8 cellular contexts compared by ENCODE assay signal in the genomic region with DNA sequence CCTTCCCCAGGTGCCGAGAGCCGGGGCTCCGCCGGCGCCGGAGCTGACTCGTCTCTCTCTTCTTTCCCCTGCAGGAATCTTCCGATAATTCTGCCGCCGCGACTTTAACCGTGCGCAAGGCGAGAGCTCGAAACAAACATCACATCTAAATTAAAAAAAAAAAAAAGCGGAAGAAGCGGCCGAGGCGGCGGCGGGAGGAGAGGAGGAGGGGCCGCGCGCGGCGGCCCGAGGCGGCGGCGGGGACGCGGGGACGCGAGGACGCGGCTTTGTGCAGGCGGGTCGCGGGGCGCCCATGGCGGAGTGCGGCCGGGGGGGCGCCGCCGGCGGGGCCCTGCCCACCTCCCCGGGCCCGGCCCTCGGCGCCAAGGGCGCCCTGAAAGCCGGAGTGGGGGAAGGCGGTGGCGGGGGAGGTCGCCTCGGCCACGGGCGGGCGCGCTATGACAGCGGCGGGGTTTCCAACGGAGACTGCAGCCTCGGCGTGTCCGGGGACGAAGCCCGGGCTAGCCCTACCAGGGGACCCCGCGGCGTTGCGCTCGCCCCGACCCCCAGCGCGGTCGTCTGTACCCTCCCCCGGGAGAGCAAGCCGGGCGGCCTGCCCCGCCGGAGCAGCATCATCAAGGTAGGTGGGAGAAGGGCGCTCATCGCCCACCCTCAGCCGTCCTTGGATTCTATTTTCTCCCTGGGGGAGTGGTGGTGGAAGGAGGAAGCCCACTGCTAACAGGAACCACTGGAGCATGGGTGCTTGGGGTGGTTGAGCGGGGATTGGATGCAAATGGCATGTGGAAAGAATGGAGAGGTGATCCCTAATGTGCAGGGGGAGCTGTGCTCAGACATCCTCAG. TPM values are rescaled to one million over a fixed set of nuclear protein-coding genes. Genes with fewer than 3 reads are reported as not detected.
DNase-seq lines count a peak whose midpoint lies in the region; ATAC-seq and TF ChIP-seq lines count a peak whose summit lies in the region.

Gene PLCL2, plus strand, starts transcription at position 208 of the 840 bp plus-strand sequence. Its CDS starts 85 bp downstream, at position 293.

- H3K23ac ChIP-seq in trophoblast cell (ENCODE audit: low read length): no peak within 1 kb of the TSS

- peaks cover 4% of the 10 kb centered on the region for H3K27me3 Mint-ChIP-seq in activated naive CD4-positive, alpha-beta T cell treated with anti-CD3 and anti-CD28 coated beads, Interleukin-2, amount 10 ng/mL, durations not matched to agents 7 days and 5 days

- peak within 1 kb of the TSS; percentile 96 for H3K4me3 Mint-ChIP-seq in activated naive CD4-positive, alpha-beta T cell treated with anti-CD3 and anti-CD28 coated beads, Interleukin-2, amount 10 ng/mL, durations not matched to agents 7 days and 5 days

- peak within 1 kb of the TSS; percentile 25 for H2BK12ac ChIP-seq in trophoblast cell (ENCODE audit: low read length)

- H3K27me3 ChIP-seq in SJSA1 (replicated peaks) (no peaks in the 10 kb centered on the region), trophoblast cell (ENCODE audit: insufficient read depth, low read length) (no peaks in the 10 kb centered on the region), uterus (no peaks in the 10 kb centered on the region)

- no peak within 1 kb of the TSS for H2BK5ac ChIP-seq in trophoblast cell (ENCODE audit: low read depth, low read length, poor library complexity)

- TF ChIP-seq POLR2A in GM19193 (IDR thresholded peaks at IDR 0.05; ENCODE audit: extremely low read depth, insufficient read depth, insufficient read length): peak; percentile 58
- no peak for TF ChIP-seq POLR2A in uterus (IDR thresholded peaks at IDR 0.05)

- peak within 1 kb of the TSS; percentile 66 for H2AFZ ChIP-seq in trophoblast cell (ENCODE audit: insufficient read depth, low read length, poor library complexity)

- H3K4me2 ChIP-seq in trophoblast cell (ENCODE audit: low read length): peak within 1 kb of the TSS; percentile 78

- peak within 1 kb of the TSS; percentile 99 for H3K27ac Mint-ChIP-seq in activated naive CD4-positive, alpha-beta T cell treated with anti-CD3 and anti-CD28 coated beads, Interleukin-2, amount 10 ng/mL, durations not matched to agents 7 days and 5 days

- H3K9ac ChIP-seq in trophoblast cell (ENCODE audit: low read length): peak within 1 kb of the TSS; percentile 55

- peak within 1 kb of the TSS; percentile 59 for H3K14ac ChIP-seq in trophoblast cell (ENCODE audit: low read length)

- H4K8ac ChIP-seq in trophoblast cell (ENCODE audit: low read depth, low read length): peak within 1 kb of the TSS; percentile 79

- intact Hi-C loops in Right ventricle myocardium inferior (cut with DNase I) (loop anchor here (2.0 to 5.0 kb wide), 5 partner anchors 14 to 283 kb away; no protein-coding TSS in a partner anchor), uterus (cut with DNase I; ENCODE audit: low total_unique reads) (no loop called here)

- H3K36me3 ChIP-seq in SJSA1 (peaks cover 7% of the 10 kb centered on the region; the same call in 1 of the 2 replicates), trophoblast cell (ENCODE audit: control insufficient read depth in 1 of 2, insufficient read depth in 2 of 2, low read length in 2 of 2) (no peaks in the 10 kb centered on the region), uterus (no peaks in the 10 kb centered on the region)

- H2AK5ac ChIP-seq in trophoblast cell (ENCODE audit: low read length): peak within 1 kb of the TSS; percentile 1

- H3K9me3 Mint-ChIP-seq in activated naive CD4-positive, alpha-beta T cell treated with anti-CD3 and anti-CD28 coated beads, Interleukin-2, amount 10 ng/mL, durations not matched to agents 7 days and 5 days: no peaks in the 10 kb centered on the region

- H3K4me1 ChIP-seq in SJSA1 (replicated peaks): peaks cover 37% of the 10 kb centered on the region
- peaks cover 6 to 13% of the 10 kb centered on the region in 2 experiments for H3K4me1 ChIP-seq in trophoblast cell (ENCODE audit: control insufficient read depth in 1 of 2, insufficient read depth in 2 of 2, low read length in 2 of 2)
- H3K4me1 ChIP-seq in uterus: no peaks in the 10 kb centered on the region

- peaks cover 2% of the 10 kb centered on the region for H3K79me2 ChIP-seq in trophoblast cell (ENCODE audit: control insufficient read depth, insufficient read depth, low read length, poor library complexity)

- peaks cover 13% of the 10 kb centered on the region for H3K79me1 ChIP-seq in trophoblast cell (ENCODE audit: low read length)

- H3K9me3 ChIP-seq in SJSA1 (replicated peaks) (no peaks in the 10 kb centered on the region), trophoblast cell (ENCODE audit: insufficient read depth, low read depth, low read length) (no peaks in the 10 kb centered on the region), uterus (no peaks in the 10 kb centered on the region)

- H3K4me3 ChIP-seq in SJSA1 (peak within 1 kb of the TSS; percentile 84), trophoblast cell (ENCODE audit: low read depth, low read length) (peak within 1 kb of the TSS; percentile 83), uterus (peak within 1 kb of the TSS; percentile 70 to 79)

- no peak within 1 kb of the TSS for H3K4ac ChIP-seq in trophoblast cell (ENCODE audit: low read depth, low read length)

- TF ChIP-seq CTCF in uterus (IDR thresholded peaks at IDR 0.05): no peak

- H4K12ac ChIP-seq in trophoblast cell (ENCODE audit: low read depth, low read length): peak within 1 kb of the TSS; percentile 60

- WGBS in trophoblast cell (ENCODE audit: extremely low coverage, insufficient coverage, insufficient read length): no CpG with 5 or more reads among the region's 87 CpGs

- peaks cover 23% of the 10 kb centered on the region for H3K36me3 Mint-ChIP-seq in activated naive CD4-positive, alpha-beta T cell treated with anti-CD3 and anti-CD28 coated beads, Interleukin-2, amount 10 ng/mL, durations not matched to agents 7 days and 5 days

- CTCF ChIA-PET in activated naive CD4-positive, alpha-beta T cell treated with anti-CD3 and anti-CD28 coated beads, Interleukin-2, amount 10 ng/mL, durations not matched to agents 7 days and 5 days (lab: Charles Lee): interaction anchor here (0.6 to 5.9 kb wide), 21 partner anchors 12 to 498 kb away, joined by 3 to 44 read pairs (median 3); no protein-coding TSS in a partner anchor

- peak within 1 kb of the TSS; percentile 79 for H2BK120ac ChIP-seq in trophoblast cell (ENCODE audit: insufficient read depth, low read length, poor library complexity)

- H3K18ac ChIP-seq in trophoblast cell (ENCODE audit: low read length): peak within 1 kb of the TSS; percentile 52

- ATAC-seq in HG03354 (IDR thresholded peaks at IDR 0.05; ENCODE audit: poor library complexity, severe bottlenecking, unreplicated experiment) (peak; percentile 41), Right ventricle myocardium inferior (peak; percentile 40)

- DNase-seq in Ammon's horn (ENCODE audit: low spot score): peak; percentile 57
- peak in 1 of 2 experiments; percentile 60 for DNase-seq in SJSA1 (ENCODE audit: low read depth in 1 of 2, low spot score in 2 of 2)
- DNase-seq in activated naive CD4-positive, alpha-beta T cell treated with anti-CD3 and anti-CD28 coated beads, Interleukin-2, amount 10 ng/mL, durations not matched to agents 7 days and 5 days: peak; percentile 84
- peak; percentile 83 for DNase-seq in Right ventricle myocardium inferior (ENCODE audit: missing footprints)
- peak; percentile 24 to 59 for DNase-seq in trophoblast cell
- DNase-seq in uterus: peak; percentile 39 to 55

- H3K27ac ChIP-seq in SJSA1: peak within 1 kb of the TSS; percentile 67
- no peak within 1 kb of the TSS for H3K27ac ChIP-seq in trophoblast cell (ENCODE audit: low read depth, low read length)
- peak within 1 kb of the TSS; percentile 89 to 90 for H3K27ac ChIP-seq in uterus

- H3K4me1 Mint-ChIP-seq in activated naive CD4-positive, alpha-beta T cell treated with anti-CD3 and anti-CD28 coated beads, Interleukin-2, amount 10 ng/mL, durations not matched to agents 7 days and 5 days: peaks cover 43% of the 10 kb centered on the region

- H4K91ac ChIP-seq in trophoblast cell (ENCODE audit: low read depth, low read length): peak within 1 kb of the TSS; percentile 60

RNA-seq across cellular contexts. Expression of gene PLCL2, which starts in this region (rescaled TPM):
- total RNA-seq in SJSA1 (2014; rRNA removed; shearing (Covaris generic)): 6.7 and 9.3 TPM in 2 replicates
- total RNA-seq in Right ventricle myocardium inferior (72.9 TPM), uterus (10 to 100 TPM in 3 of 4 donors, 1 to 10 TPM in 1; 9.7 to 63.0 (median 19.5) TPM)
- 5.8 and 5.9 TPM in 2 replicates for polyA plus RNA-seq in trophoblast cell (2013)
